ENCODE assay signal across 26 cellular contexts in genomic region chr11:68296344-68297051, GRCh38. TPM values are rescaled to one million over a fixed set of nuclear protein-coding genes. Genes with fewer than 3 reads are reported as not detected.
DNase-seq lines count a peak whose midpoint lies in the region; ATAC-seq, FAIRE-seq and TF ChIP-seq lines count a peak whose summit lies in the region.
"Had no signal": no experiment of that assay in that cellular context is flagged by ENCODE, and none has a peak within 500 bp of the region (broad histone marks: within the 10 kb centered on the region; RNA-seq: fewer than 3 reads in every experiment).

No MANE protein-coding gene starts in this region.

- H3K4me1 ChIP-seq in DOHH2 (ENCODE audit: control insufficient read depth, low read length) (peaks cover 60% of the 10 kb centered on the region), OCI-LY7 (ENCODE audit: insufficient read depth, low read length, poor library complexity, severe bottlenecking) (peaks cover 40% of the 10 kb centered on the region), HepG2 (ENCODE audit: insufficient read depth, low read length) (peaks cover 45% of the 10 kb centered on the region), small intestine (ENCODE audit: control insufficient read depth in 2 of 2, insufficient read depth in 1 of 2, low read depth in 1 of 2, low read length in 1 of 2) (peaks cover 0 to 6% of the 10 kb centered on the region in 2 donors)
- H3K4me1 ChIP-seq: foreskin keratinocyte had no signal

- H4K20me1 ChIP-seq in DOHH2 (ENCODE audit: control insufficient read depth, insufficient read depth, low read depth, low read length) (no peaks in the 10 kb centered on the region), OCI-LY7 (ENCODE audit: insufficient read depth, low read length) (no peaks in the 10 kb centered on the region), HepG2 (ENCODE audit: insufficient read depth, low read length) (no peaks in the 10 kb centered on the region)

- H2AFZ ChIP-seq in OCI-LY7 (ENCODE audit: low read length) = peak overlapping the region; percentile 60; the same call in 1 of the 2 replicates
- no peak overlapping the region for H2AFZ ChIP-seq in HepG2 (ENCODE audit: low read length)

- H3K9ac ChIP-seq in HepG2 (ENCODE audit: insufficient read depth, low read depth, low read length) = peak overlapping the region; percentile 99; the same call in 1 of the 2 replicates
- H3K9ac ChIP-seq: GM23248 had no signal

- in situ Hi-C loops in HepG2 (cut with HindIII; ENCODE audit: extremely low pct_ligation_motif_present, low pct_unique_long_range_greater_than_20kb) = loop anchor here (5.0 kb wide), 2 partner anchors 39 to 84 kb away; partner anchors contain the start of gene KMT5B

- 89% methylated on average over 9 of the region's 15 CpGs for WGBS in HepG2 (ENCODE audit: low lambda C conversion rate)
- 34 to 71% (median 46%) methylated on average over 15 of the region's 15 CpGs for WGBS in small intestine, 3 donors

- H3K27ac ChIP-seq in DOHH2 (ENCODE audit: low read depth, low read length) (peak overlapping the region; percentile 19; the same call in 1 of the 2 replicates), OCI-LY7 (ENCODE audit: low read depth, low read length, poor library complexity, severe bottlenecking) (no peak overlapping the region), HepG2 (ENCODE audit: extremely low read length, insufficient read depth, low read length) (peak overlapping the region; percentile 100), small intestine (ENCODE audit: low read depth in 1 of 2, low read length in 1 of 2) (peak overlapping the region; percentile 96 to 98)
- H3K27ac ChIP-seq: coronary artery, esophagus muscularis mucosa, foreskin keratinocyte, GM23248, SJCRH30 had no signal

- H3K9me2 ChIP-seq in DOHH2 (replicated peaks; ENCODE audit: control insufficient read depth, low read length) (no peaks in the 10 kb centered on the region), OCI-LY7 (ENCODE audit: insufficient read depth, low read length) (no peaks in the 10 kb centered on the region)

- H3K79me2 ChIP-seq in DOHH2 (ENCODE audit: control insufficient read depth, low read length) (no peaks in the 10 kb centered on the region), OCI-LY7 (ENCODE audit: insufficient read depth, low read depth, low read length) (no peaks in the 10 kb centered on the region), HepG2 (ENCODE audit: insufficient read depth, low read length) (peaks cover 24% of the 10 kb centered on the region)

- no peak for FAIRE-seq in HepG2 (lab: Jason Lieb, UNC)
- FAIRE-seq in small intestine (lab: Jason Lieb, UNC) = no peak
- FAIRE-seq: D721Med, GM12892, RCC 7860 had no signal

- peaks cover 14% of the 10 kb centered on the region for H3F3A ChIP-seq in DOHH2 (ENCODE audit: control insufficient read depth, insufficient read depth)

- TF ChIP-seq EP300 in HepG2 (IDR thresholded peaks at IDR 0.05; ENCODE audit: low read depth in 2 of 2, low read length in 2 of 2) = no peak
- TF ChIP-seq EP300 in HepG2 (CRISPR knock-in tag; IDR thresholded peaks at IDR 0.05; ENCODE audit: borderline replicate concordance) = no peak

- H3K4me2 ChIP-seq in DOHH2 (ENCODE audit: low read length) (peak overlapping the region; percentile 46), OCI-LY7 (ENCODE audit: low read length) (peak overlapping the region; percentile 32), HepG2 (ENCODE audit: low read depth, low read length) (0 out of 2 replicates have a peak overlapping the region, but pooled peaks have one; percentile 94)

- no TSS peak for BruUV-seq in OCI-LY7 (replicated peaks; lab: Mats Ljungman, UMichigan)
- BruUV-seq in HepG2 (replicated peaks; lab: Mats Ljungman, UMichigan) = no TSS peak

- no peaks in the 10 kb centered on the region for H3K36me3 ChIP-seq in DOHH2 (ENCODE audit: control insufficient read depth, low read length)
- no peaks in the 10 kb centered on the region for H3K36me3 ChIP-seq in OCI-LY7 (ENCODE audit: insufficient read depth, low read length)
- H3K36me3 ChIP-seq in HepG2 (replicated peaks in 1 of 2; ENCODE audit: control insufficient read depth in 1 of 2, insufficient read depth in 2 of 2, low read length in 2 of 2) = no peaks in the 10 kb centered on the region
- no peaks in the 10 kb centered on the region for H3K36me3 ChIP-seq in small intestine (ENCODE audit: control insufficient read depth in 2 of 2, insufficient read depth in 2 of 2, low read length in 2 of 2)
- H3K36me3 ChIP-seq: esophagus muscularis mucosa, heart right ventricle, SJCRH30 had no signal

- TF ChIP-seq RAD21 in HepG2 (CRISPR knock-in tag; IDR thresholded peaks at IDR 0.05) = no peak

- intact Hi-C loops in OCI-LY7 (cut with micrococcal nuclease; ENCODE audit: unreplicated experiment) (loop anchor here (1.0 to 5.0 kb wide), 5 partner anchors 24 to 151 kb away; partner anchors contain the start of gene KMT5B), HepG2 (cut with micrococcal nuclease; ENCODE audit: unreplicated experiment) (no loop called here)

- ATAC-seq in HepG2 (no peak), HG02870 (IDR thresholded peaks at IDR 0.05; ENCODE audit: unreplicated experiment) (no peak)
- ATAC-seq: activated CD8-positive, alpha-beta memory T cell treated with anti-CD3 and anti-CD28 coated beads, Interleukin-2, amount 10 ng/mL, durations not matched to agents 7 days and 5 days; foreskin keratinocyte had no signal

- H3K27me3 ChIP-seq in DOHH2 (ENCODE audit: control insufficient read depth, low read length) (peaks cover 2% of the 10 kb centered on the region; the same call in 1 of the 2 replicates), HepG2 (ENCODE audit: control insufficient read depth in 1 of 2, insufficient read depth in 2 of 2, low read length in 2 of 2) (no peaks in the 10 kb centered on the region; a peak in 1 of 5 replicates), small intestine (ENCODE audit: control insufficient read depth in 2 of 2, insufficient read depth in 2 of 2, low read length in 2 of 2) (no peaks in the 10 kb centered on the region)
- H3K27me3 ChIP-seq: esophagus muscularis mucosa, heart right ventricle, SJCRH30 had no signal

- peak; percentile 62 for DNase-seq in OCI-LY7 (ENCODE audit: low spot score)
- no peak for DNase-seq in HepG2 (ENCODE audit: low spot score)
- DNase-seq in small intestine = peak; percentile 94
- DNase-seq in stimulated activated CD4-positive, alpha-beta T cell treated with anti-CD3 and anti-CD28 coated beads, Interleukin-1b, Interleukin-23, amount 100 ng/mL, for 48 hours = no peak
- DNase-seq in GM03348 (ENCODE audit: low spot score) = no peak
- DNase-seq: activated CD8-positive, alpha-beta memory T cell treated with anti-CD3 and anti-CD28 coated beads, Interleukin-2, amount 10 ng/mL, durations not matched to agents 7 days and 5 days; activated naive CD4-positive, alpha-beta T cell treated with anti-CD3 and anti-CD28 coated beads for 36 hours; activated T-cell treated with anti-CD3 and anti-CD28 coated beads, Interleukin-2, amount 50 U/mL, for 72 hours; amniotic stem cell; foreskin keratinocyte; GM23248; heart right ventricle; NCI-H1092; NCI-H1694 treated with DMSO at 0.1 percent for 48 hours; NCI-H2171 treated with DMSO at 0.1 percent for 48 hours; NCI-H524 treated with DMSO at 0.1 percent for 48 hours; occipital lobe; SJCRH30 had no signal

- H3K9me3 ChIP-seq in DOHH2 (ENCODE audit: control insufficient read depth, insufficient read depth, low read length) (no peaks in the 10 kb centered on the region), OCI-LY7 (ENCODE audit: low read length) (no peaks in the 10 kb centered on the region), HepG2 (ENCODE audit: low read length) (no peaks in the 10 kb centered on the region), small intestine (ENCODE audit: control insufficient read depth, low read depth) (no peaks in the 10 kb centered on the region)
- H3K9me3 ChIP-seq: esophagus muscularis mucosa, heart right ventricle, SJCRH30 had no signal

- no peak for TF ChIP-seq CTCF in DOHH2 (IDR thresholded peaks at IDR 0.05; ENCODE audit: low read depth, low read length, poor library complexity, severe bottlenecking)
- TF ChIP-seq CTCF in OCI-LY7 (conservative IDR thresholded peaks at IDR 0.05; ENCODE audit: low read length) = no peak
- TF ChIP-seq CTCF in HepG2 (CRISPR knock-in tag; IDR thresholded peaks at IDR 0.05) = no peak

- TF ChIP-seq POLR2A in HepG2 (IDR thresholded peaks at IDR 0.05; ENCODE audit: insufficient read depth in 1 of 2, low read depth in 2 of 2, low read length in 2 of 2) = no peak

- CTCF ChIA-PET in OCI-LY7 (lab: Charles Lee; ENCODE audit: unreplicated experiment) = interaction anchor here (0.5 to 3.8 kb wide), 4 partner anchors 38 to 87 kb away, joined by 3 to 26 read pairs (median 3); no protein-coding TSS in a partner anchor
- CTCF ChIA-PET in HepG2 (lab: Yijun Ruan, JAX; ENCODE audit: low intra/inter-chr PET ratio, low total read pairs) = interaction anchor here (1.1 to 3.0 kb wide), 3 partner anchors 13 to 39 kb away, joined by 3 to 43 read pairs (median 22); partner anchors contain the start of gene C11orf24

- no peak overlapping the region for H3K4me3 ChIP-seq in DOHH2 (ENCODE audit: low read length)
- no peak overlapping the region for H3K4me3 ChIP-seq in OCI-LY7 (ENCODE audit: low read depth, low read length, poor library complexity, severe bottlenecking)
- H3K4me3 ChIP-seq in HepG2 (replicated peaks in 1 of 3; ENCODE audit: insufficient read depth in 1 of 3, low read depth in 2 of 3, low read length in 3 of 3) = 0 out of 6 replicates have a peak overlapping the region, but pooled peaks of 1 of the 3 experiments have one; percentile 83
- no peak overlapping the region for H3K4me3 ChIP-seq in small intestine (ENCODE audit: low read depth in 1 of 2, low read length in 2 of 2)
- H3K4me3 ChIP-seq: coronary artery, heart right ventricle, smooth muscle cell had no signal

- POLR2A ChIA-PET in OCI-LY7 (lab: Charles Lee) (interaction anchor here (0.6 to 2.8 kb wide), 5 partner anchors 12 to 44 kb away, joined by 4 to 24 read pairs (median 4); partner anchors contain the start of gene C11orf24), HepG2 (lab: Yijun Ruan, JAX) (interaction anchor here (0.8 to 8.1 kb wide), 9 partner anchors 9 to 88 kb away, joined by 4 to 220 read pairs (median 27); partner anchors contain the start of genes C11orf24 and KMT5B)

RNA-seq across cellular contexts. Expression of gene LRP5, which starts 15.9 kb away (rescaled TPM):
- total RNA-seq in OCI-LY7 (2014; rRNA removed; shearing (Covaris generic)) = 0.59 and 0.60 TPM in 2 replicates
- total RNA-seq in OCI-LY7 (2022) = 0.26 TPM in 1 of 2 replicates, not detected in the other
- total RNA-seq in HepG2 (2016; rRNA removed; fragmentation: Illumina TruSeq; extraction: Trizol) = 23.6 and 40.4 TPM in 2 replicates
- 19.7 and 22.6 TPM in 2 replicates for total RNA-seq in HepG2 (2016; cell fraction: cytosol; rRNA removed; fragmentation: Illumina TruSeq; extraction: Trizol; ENCODE audit: low read depth)
- total RNA-seq in HepG2 (2016; cell fraction: insoluble cytoplasmic fraction; rRNA removed; fragmentation: Illumina TruSeq; extraction: Trizol) = 17.6 and 41.1 TPM in 2 replicates
- total RNA-seq in HepG2 (2016; cell fraction: membrane; rRNA removed; fragmentation: Illumina TruSeq; extraction: Trizol) = 27.9 and 29.7 TPM in 2 replicates
- 50.9 and 60.6 TPM in 2 replicates for total RNA-seq in HepG2 (2016; cell fraction: nucleus; rRNA removed; fragmentation: Illumina TruSeq; extraction: Trizol)
- 64.0 and 83.4 TPM in 2 replicates for polyA plus RNA-seq in HepG2 (2011; rRNA removed)
- 37.9 and 59.3 TPM in 2 replicates for polyA plus RNA-seq in HepG2 (2011; cell fraction: cytosol; rRNA removed)
- 131 and 158 TPM in 2 replicates for polyA plus RNA-seq in HepG2 (2011; cell fraction: nucleus; rRNA removed)
- 80.7 and 119 TPM in 2 replicates for polyA plus RNA-seq in HepG2 (2012)
- 10.8 and 12.1 TPM in 2 replicates for polyA plus RNA-seq in HepG2 (2016; cell fraction: cytosol; fragmentation: Illumina TruSeq; extraction: Trizol; ENCODE audit: low read depth)
- polyA plus RNA-seq in HepG2 (2016; cell fraction: insoluble cytoplasmic fraction; fragmentation: Illumina TruSeq; extraction: Trizol; ENCODE audit: low read depth) = 25.6 and 36.8 TPM in 2 replicates
- 20.7 and 25.9 TPM in 2 replicates for polyA plus RNA-seq in HepG2 (2016; cell fraction: membrane; fragmentation: Illumina TruSeq; extraction: Trizol; ENCODE audit: low read depth)
- polyA plus RNA-seq in HepG2 (2016; cell fraction: nucleus; fragmentation: Illumina TruSeq; extraction: Trizol; ENCODE audit: insufficient read depth, low read depth) = 130 and 133 TPM in 2 replicates
- 49.7 and 219 TPM in 2 replicates for polyA minus RNA-seq in HepG2 (2011; rRNA and poly(A)+ RNA removed; ENCODE audit: low replicate concordance)
- 75.4 and 75.5 TPM in 2 replicates for polyA minus RNA-seq in HepG2 (2011; cell fraction: cytosol; rRNA and poly(A)+ RNA removed)
- polyA minus RNA-seq in HepG2 (2011; cell fraction: nucleus; rRNA and poly(A)+ RNA removed) = 58.3 and 59.0 TPM in 2 replicates
- 10 to 100 TPM; 39.7 to 84.1 (median 72.8) TPM for polyA plus RNA-seq in small intestine

RNA-seq across cellular contexts. Expression of gene C11orf24, which starts 24.7 kb away (rescaled TPM):
- total RNA-seq in OCI-LY7 (2014; rRNA removed; shearing (Covaris generic)) = 53.9 and 81.1 TPM in 2 replicates
- 94.1 and 114 TPM in 2 replicates for total RNA-seq in OCI-LY7 (2022)
- total RNA-seq in HepG2 (2016; rRNA removed; fragmentation: Illumina TruSeq; extraction: Trizol) = 50.8 and 55.5 TPM in 2 replicates
- total RNA-seq in HepG2 (2016; cell fraction: cytosol; rRNA removed; fragmentation: Illumina TruSeq; extraction: Trizol; ENCODE audit: low read depth) = 110 and 141 TPM in 2 replicates
- 53.9 and 57.2 TPM in 2 replicates for total RNA-seq in HepG2 (2016; cell fraction: insoluble cytoplasmic fraction; rRNA removed; fragmentation: Illumina TruSeq; extraction: Trizol)
- 100.0 and 131 TPM in 2 replicates for total RNA-seq in HepG2 (2016; cell fraction: membrane; rRNA removed; fragmentation: Illumina TruSeq; extraction: Trizol)
- total RNA-seq in HepG2 (2016; cell fraction: nucleus; rRNA removed; fragmentation: Illumina TruSeq; extraction: Trizol) = 32.7 and 33.6 TPM in 2 replicates
- polyA plus RNA-seq in HepG2 (2011; rRNA removed) = 52.9 and 62.4 TPM in 2 replicates
- 58.4 and 70.2 TPM in 2 replicates for polyA plus RNA-seq in HepG2 (2011; cell fraction: cytosol; rRNA removed)
- 58.8 and 59.2 TPM in 2 replicates for polyA plus RNA-seq in HepG2 (2011; cell fraction: nucleus; rRNA removed)
- polyA plus RNA-seq in HepG2 (2012) = 50.8 and 63.8 TPM in 2 replicates
- polyA plus RNA-seq in HepG2 (2016; cell fraction: cytosol; fragmentation: Illumina TruSeq; extraction: Trizol; ENCODE audit: low read depth) = 122 and 158 TPM in 2 replicates
- polyA plus RNA-seq in HepG2 (2016; cell fraction: insoluble cytoplasmic fraction; fragmentation: Illumina TruSeq; extraction: Trizol; ENCODE audit: low read depth) = 61.2 and 70.0 TPM in 2 replicates
- 97.9 and 125 TPM in 2 replicates for polyA plus RNA-seq in HepG2 (2016; cell fraction: membrane; fragmentation: Illumina TruSeq; extraction: Trizol; ENCODE audit: low read depth)
- polyA plus RNA-seq in HepG2 (2016; cell fraction: nucleus; fragmentation: Illumina TruSeq; extraction: Trizol; ENCODE audit: insufficient read depth, low read depth) = 71.8 and 76.2 TPM in 2 replicates
- 53.9 and 60.5 TPM in 2 replicates for polyA minus RNA-seq in HepG2 (2011; rRNA and poly(A)+ RNA removed; ENCODE audit: low replicate concordance)
- 26.4 and 31.4 TPM in 2 replicates for polyA minus RNA-seq in HepG2 (2011; cell fraction: cytosol; rRNA and poly(A)+ RNA removed)
- 19.3 and 23.5 TPM in 2 replicates for polyA minus RNA-seq in HepG2 (2011; cell fraction: nucleus; rRNA and poly(A)+ RNA removed)
- 100 to 1,000 TPM in 2 of 3 donors, 10 to 100 TPM in 1; 39.4 to 168 (median 109) TPM for polyA plus RNA-seq in small intestine

Comparison
In these comparisons a context has a peak if more than half of its experiments do, and no peak if none do; other contexts are left out.
1. H3K4me2 ChIP-seq: peak in every context shown above with its lines; median percentile 94 in HepG2; 46 in DOHH2; 32 in OCI-LY7.
2. DNase-seq: peak in OCI-LY7 (single experiment) and small intestine (single experiment); none in HepG2 (single experiment), stimulated activated CD4-positive, alpha-beta T cell treated with anti-CD3 and anti-CD28 coated beads, Interleukin-1b, Interleukin-23, amount 100 ng/mL, for 48 hours (single experiment) and GM03348 (single experiment).
3. RNA of gene LRP5, which starts 15.9 kb away (total RNA-seq): 17.6 to 60.6 TPM in HepG2; 0.26 to 0.60 TPM in OCI-LY7; every median in the first group is over 10 times any median in the second.